ENCODE assay signal across 8 cellular contexts in genomic region chr2:119366649-119367471, GRCh38. TPM values are rescaled to one million over a fixed set of nuclear protein-coding genes. Genes with fewer than 3 reads are reported as not detected.
DNase-seq lines count a peak whose midpoint lies in the region; TF ChIP-seq lines count a peak whose summit lies in the region.

Gene C2orf76, minus strand, starts transcription at chr2:119366834. Its CDS starts 26,875 bp downstream, at chr2:119339959.
Gene DBI, plus strand, starts transcription at chr2:119366977. Its CDS starts 75 bp downstream, at chr2:119367052.

- H3K4me3 ChIP-seq in H7 (ENCODE audit: insufficient read depth, low read depth, low read length) (peak within 1 kb of the TSS; percentile 92), neural cell (ENCODE audit: low read length) (peak within 1 kb of the TSS; percentile 87), stomach (peak within 1 kb of the TSS; percentile 60 to 79 (median 70))

- H3K27me3 ChIP-seq in H7 (ENCODE audit: control insufficient read depth, insufficient read depth, low read length) (no peaks in the 10 kb centered on the region), neural cell (ENCODE audit: insufficient read depth, low read depth, low read length) (no peaks in the 10 kb centered on the region), stomach (no peaks in the 10 kb centered on the region)

- intact Hi-C loops in stomach (cut with DNase I; ENCODE audit: low total_unique reads) = no loop called here

- H3K36me3 ChIP-seq in H7 (replicated peaks; ENCODE audit: control insufficient read depth, insufficient read depth, low read length) (peaks cover 22% of the 10 kb centered on the region), neural cell (ENCODE audit: insufficient read depth, low read length) (peaks cover 5% of the 10 kb centered on the region), stomach (peaks cover 29 to 38% (median 36%) of the 10 kb centered on the region in 4 donors)

- H3K9ac ChIP-seq in neural cell (ENCODE audit: low read length) = peak within 1 kb of the TSS; percentile 66

- DNase-seq in ELF-1 (ENCODE audit: low read depth, low spot score) (peak; percentile 98), H7 (peak; percentile 97), M059J (ENCODE audit: low read depth) (peak; percentile 93), SHP77 (lab: John Stamatoyannopoulos, UW) (peak; percentile 88 to 94), activated gamma-delta T cell (lab: John Stamatoyannopoulos, UW) (peak; percentile 83), fibroblast of the conjunctiva (ENCODE audit: low read depth) (peak; percentile 92), stomach (peak; percentile 97)

- H3K4me2 ChIP-seq in neural cell (ENCODE audit: low read length) = peak within 1 kb of the TSS; percentile 83

- peak; percentile 27 for TF ChIP-seq EP300 in neural cell (conservative IDR thresholded peaks at IDR 0.05; ENCODE audit: poor library complexity, severe bottlenecking)
- no peak for TF ChIP-seq EP300 in stomach (IDR thresholded peaks at IDR 0.05)

- no peaks in the 10 kb centered on the region for H3K9me2 ChIP-seq in neural cell (ENCODE audit: insufficient read depth, low read length)

- TF ChIP-seq CTCF in neural cell (IDR thresholded peaks at IDR 0.05; ENCODE audit: poor library complexity, severe bottlenecking) (no peak), stomach (IDR thresholded peaks at IDR 0.05) (no peak)

- H3K4me1 ChIP-seq in stomach = peaks cover 23 to 46% (median 38%) of the 10 kb centered on the region in 4 donors

- WGBS in stomach, 5 donors = 0 to 1% (median 0%) methylated on average over 29 to 65 of the region's 65 CpGs

- H3K9me3 ChIP-seq in neural cell (ENCODE audit: low read length) (no peaks in the 10 kb centered on the region), stomach (no peaks in the 10 kb centered on the region)

- H3F3A ChIP-seq in neural cell (ENCODE audit: insufficient read depth, low read length, poor library complexity, severe bottlenecking) = no peaks in the 10 kb centered on the region

- H4K20me1 ChIP-seq in neural cell (ENCODE audit: insufficient read depth) = no peaks in the 10 kb centered on the region

- peaks cover 17% of the 10 kb centered on the region for H3K79me2 ChIP-seq in neural cell (replicated peaks; ENCODE audit: insufficient read depth, low read length)

- H2AFZ ChIP-seq in neural cell (ENCODE audit: low read depth, low read length) = peak within 1 kb of the TSS; percentile 78

- peak; percentile 20 for TF ChIP-seq RAD21 in neural cell (conservative IDR thresholded peaks at IDR 0.05)

- H3K27ac ChIP-seq in neural cell (ENCODE audit: low read length) (no peak within 1 kb of the TSS), stomach (peak within 1 kb of the TSS; percentile 87 to 94 (median 92))

- TF ChIP-seq POLR2A in stomach (IDR thresholded peaks at IDR 0.05) = peak in 2 of 4 donors; percentile 33 to 74

TF ChIP-seq in neural cell, 6 proteins besides CTCF, POLR2A, EP300 and RAD21:
- TF ChIP-seq MXI1 (conservative IDR thresholded peaks at IDR 0.05; ENCODE audit: poor library complexity, severe bottlenecking) (peak; percentile 83), REST (IDR thresholded peaks at IDR 0.05; ENCODE audit: borderline replicate concordance) (no peak), SMC3 (conservative IDR thresholded peaks at IDR 0.05; ENCODE audit: poor library complexity) (no peak), POLR2AphosphoS5 (IDR thresholded peaks at IDR 0.05) (peak; percentile 59)

RNA-seq across cellular contexts. Expression of gene C2orf76, which starts in this region (rescaled TPM):
- total RNA-seq in H7 (2014; rRNA removed; shearing (Covaris generic)) = 11.0 and 14.1 TPM in 2 replicates
- total RNA-seq in M059J (2014; rRNA removed; shearing (Covaris generic)) = 5.7 and 11.2 TPM in 2 replicates
- 33.8 and 37.7 TPM in 2 replicates for polyA plus RNA-seq in neural cell
- polyA minus RNA-seq in neural cell = 10.7 and 14.6 TPM in 2 replicates
- 10 to 100 TPM in 1 of 5 donors, 1 to 10 TPM in 3, not detected in 1; 6.7 to 15.2 (median 8.3) TPM for total RNA-seq in stomach
- 10 to 100 TPM; 20.3 to 30.9 (median 23.8) TPM for polyA plus RNA-seq in stomach

RNA-seq across cellular contexts. Expression of gene DBI, which starts in this region (rescaled TPM):
- 94.0 and 97.5 TPM in 2 replicates for total RNA-seq in H7 (2014; rRNA removed; shearing (Covaris generic))
- total RNA-seq in M059J (2014; rRNA removed; shearing (Covaris generic)) = 195 and 214 TPM in 2 replicates
- 70.0 and 110 TPM in 2 replicates for polyA plus RNA-seq in neural cell
- 18.7 and 27.9 TPM in 2 replicates for polyA minus RNA-seq in neural cell
- 10 to 100 TPM; 23.2 to 87.6 (median 44.9) TPM for total RNA-seq in stomach
- polyA plus RNA-seq in stomach = 100 to 1,000 TPM; 448 to 605 (median 546) TPM
